10 cellular contexts compared by ENCODE assay signal in the genomic region with DNA sequence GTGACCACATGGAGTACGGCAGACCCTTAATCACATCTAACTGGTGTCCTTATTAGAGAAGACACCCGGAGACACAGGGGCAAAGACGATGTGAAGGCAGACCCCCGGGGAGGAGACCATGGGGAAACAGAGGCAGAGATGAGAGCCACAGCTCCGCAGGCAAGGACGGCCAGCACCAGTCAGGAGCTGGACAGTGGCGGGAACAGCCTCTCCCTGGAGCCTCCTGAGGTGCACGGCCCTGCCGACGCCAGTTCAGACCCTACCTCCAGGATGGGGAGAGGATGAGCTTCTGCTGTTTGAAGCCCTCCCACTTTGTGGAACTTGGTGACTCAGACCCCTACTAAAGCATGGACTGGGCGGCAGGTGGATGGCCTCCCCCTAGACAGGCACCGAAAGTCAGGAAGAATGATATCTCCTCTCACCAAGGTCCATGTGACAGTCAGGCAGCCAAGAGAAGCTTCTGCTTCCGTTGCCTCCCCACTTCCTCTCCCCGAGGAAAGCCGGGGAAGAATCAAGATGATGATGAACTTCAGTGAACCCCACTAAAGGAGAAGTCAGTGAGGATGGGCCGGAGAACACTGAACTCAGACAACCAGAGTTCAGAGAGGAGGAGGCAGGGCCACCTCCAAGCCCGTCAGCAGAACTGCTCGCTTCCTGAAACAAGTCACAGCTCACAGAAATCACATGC. TPM values are rescaled to one million over a fixed set of nuclear protein-coding genes. Genes with fewer than 3 reads are reported as not detected.
DNase-seq lines count a peak whose midpoint lies in the region; ATAC-seq and TF ChIP-seq lines count a peak whose summit lies in the region.
"Had no signal": no experiment of that assay in that cellular context is flagged by ENCODE, and none has a peak within 500 bp of the region (broad histone marks: within the 10 kb centered on the region; RNA-seq: fewer than 3 reads in every experiment).

No MANE protein-coding gene starts in this region.

- ATAC-seq in HG02610 (IDR thresholded peaks at IDR 0.05; ENCODE audit: unreplicated experiment) = no peak
- no peak for ATAC-seq in GM18861 (IDR thresholded peaks at IDR 0.05; ENCODE audit: unreplicated experiment)

- no peak for TF ChIP-seq POLR2A in prostate gland (IDR thresholded peaks at IDR 0.05)

- H3K27me3 Mint-ChIP-seq in CD14-positive monocyte (ENCODE audit: low read depth in 3 of 3) = no peaks in the 10 kb centered on the region
- H3K27me3 Mint-ChIP-seq: CD4-positive, CD25-positive, alpha-beta regulatory T cell had no signal

- peaks cover 38 to 51% of the 10 kb centered on the region in 2 donors for H3K36me3 Mint-ChIP-seq in CD14-positive monocyte
- H3K36me3 Mint-ChIP-seq: CD4-positive, CD25-positive, alpha-beta regulatory T cell had no signal

- H3K27ac Mint-ChIP-seq in CD14-positive monocyte = peak overlapping the region; percentile 89 to 97 (median 93)

- WGBS in prostate gland = 81% methylated on average over 18 of the region's 18 CpGs

- H3K36me3 ChIP-seq in prostate gland = no peaks in the 10 kb centered on the region

- peaks cover 82% of the 10 kb centered on the region for H3K4me1 Mint-ChIP-seq in CD14-positive monocyte

- H3K9me3 Mint-ChIP-seq in CD14-positive monocyte = peaks cover 0 to 2% (median 0%) of the 10 kb centered on the region in 7 donors

- no peaks in the 10 kb centered on the region for H3K4me1 ChIP-seq in prostate gland (replicated peaks)

- H3K27me3 ChIP-seq in HL-60 (ENCODE audit: insufficient read depth, poor library complexity, severe bottlenecking) = no peaks in the 10 kb centered on the region
- H3K27me3 ChIP-seq in prostate gland (replicated peaks; ENCODE audit: insufficient read depth) = no peaks in the 10 kb centered on the region

- no peaks in the 10 kb centered on the region for H3K9me3 ChIP-seq in prostate gland

- peak overlapping the region; percentile 5 to 77 for H3K4me3 Mint-ChIP-seq in CD14-positive monocyte
- H3K4me3 Mint-ChIP-seq: CD4-positive, CD25-positive, alpha-beta regulatory T cell had no signal

- peak; percentile 95 for DNase-seq in CD14-positive monocyte (ENCODE audit: low spot score)
- peak; percentile 74 to 98 for DNase-seq in HL-60 (ENCODE audit: low read depth in 1 of 2, low spot score in 1 of 2)
- peak in 17 of 61 donors; percentile 12 to 38 (median 31) for DNase-seq in caudate nucleus (lab: John Stamatoyannopoulos, UW)
- peak; percentile 59 for DNase-seq in mucosa of gallbladder (ENCODE audit: low spot score)
- DNase-seq in NCI-H1930 (lab: John Stamatoyannopoulos, UW) = no peak
- no peak for DNase-seq in prostate gland (ENCODE audit: low spot score)
- DNase-seq: CD4-positive, CD25-positive, alpha-beta regulatory T cell; mammary epithelial cell had no signal

- H3K27ac ChIP-seq in HL-60 (replicated peaks) (peak overlapping the region; percentile 61), caudate nucleus (ENCODE audit: low read depth, low read length) (peak overlapping the region; percentile 80), prostate gland (no peak overlapping the region)

- no peak overlapping the region for H3K4me3 ChIP-seq in HL-60 (replicated peaks; ENCODE audit: insufficient read depth, low read length)
- H3K4me3 ChIP-seq in prostate gland = no peak overlapping the region

- TF ChIP-seq CTCF in CD14-positive monocyte (IDR thresholded peaks at IDR 0.05) (no peak), HL-60 (IDR thresholded peaks at IDR 0.05; ENCODE audit: insufficient read depth, low read length) (no peak), prostate gland (IDR thresholded peaks at IDR 0.05) (no peak)

- intact Hi-C loops in CD14-positive monocyte (cut with micrococcal nuclease) (loop anchor here in 1 of 2 donors (1.0 to 5.0 kb wide), 2 partner anchors 21 to 74 kb away; no protein-coding TSS in a partner anchor), prostate gland (cut with DNase I) (no loop called here)

RNA-seq across cellular contexts. Expression of a gene that starts 25.4 kb away (rescaled TPM):
- polyA plus RNA-seq in CD14-positive monocyte = 10 to 100 TPM; 37.8 to 43.1 TPM
- total RNA-seq in mucosa of gallbladder = 41.1 TPM
- 10 to 100 TPM; 24.0 to 42.1 TPM for total RNA-seq in prostate gland
- total RNA-seq: CD4-positive, CD25-positive, alpha-beta regulatory T cell had no signal

Comparison
In these comparisons a context has a peak if more than half of its experiments do, and no peak if none do; other contexts are left out.
1. DNase-seq: peak in CD14-positive monocyte (single experiment), HL-60 (2 of 2) and mucosa of gallbladder (single experiment); none in NCI-H1930 (0 of 2) and prostate gland (single experiment).
2. H3K27ac ChIP-seq: peak in HL-60 (single experiment) and caudate nucleus (single experiment); none in prostate gland (0 of 2).